ENCODE assay signal across 9 cellular contexts in genomic region chr7:92609921-92610518, GRCh38. TPM values are rescaled to one million over a fixed set of nuclear protein-coding genes. Genes with fewer than 3 reads are reported as not detected.
DNase-seq lines count a peak whose midpoint lies in the region; TF ChIP-seq lines count a peak whose summit lies in the region.
"Had no signal": no experiment of that assay in that cellular context is flagged by ENCODE, and none has a peak within 500 bp of the region (broad histone marks: within the 10 kb centered on the region; RNA-seq: fewer than 3 reads in every experiment).

No MANE protein-coding gene starts in this region.

- no peak overlapping the region for H3K4me3 ChIP-seq in coronary artery

- TF ChIP-seq CTCF in progenitor cell of endocrine pancreas (IDR thresholded peaks at IDR 0.05; ENCODE audit: unreplicated experiment) = peak; percentile 48
- no peak for TF ChIP-seq CTCF in coronary artery (IDR thresholded peaks at IDR 0.05)

- H3K27ac Mint-ChIP-seq in activated naive CD4-positive, alpha-beta T cell treated with anti-CD3 and anti-CD28 coated beads, Interleukin-2, amount 50 U/mL, for 24 hours = peak overlapping the region; percentile 30
- H3K27ac Mint-ChIP-seq in activated naive CD4-positive, alpha-beta T cell treated with anti-CD3 and anti-CD28 coated beads for 36 hours = no peak overlapping the region
- no peak overlapping the region for H3K27ac Mint-ChIP-seq in progenitor cell of endocrine pancreas
- H3K27ac Mint-ChIP-seq: dendritic cell treated with granulocyte-macrophage colony-stimulating factor and Interleukin-4, amounts not matched to agents 40 ng/mL and 50 ng/mL, for 4 days had no signal

- no peaks in the 10 kb centered on the region for H3K9me3 Mint-ChIP-seq in activated naive CD4-positive, alpha-beta T cell treated with anti-CD3 and anti-CD28 coated beads, Interleukin-2, amount 50 U/mL, for 24 hours
- H3K9me3 Mint-ChIP-seq in activated naive CD4-positive, alpha-beta T cell treated with anti-CD3 and anti-CD28 coated beads for 36 hours = no peaks in the 10 kb centered on the region
- H3K9me3 Mint-ChIP-seq in progenitor cell of endocrine pancreas (ENCODE audit: low read depth) = no peaks in the 10 kb centered on the region
- H3K9me3 Mint-ChIP-seq: dendritic cell treated with granulocyte-macrophage colony-stimulating factor and Interleukin-4, amounts not matched to agents 40 ng/mL and 50 ng/mL, for 4 days had no signal

- H3K27ac ChIP-seq in coronary artery = no peak overlapping the region

- CTCF ChIA-PET in activated naive CD4-positive, alpha-beta T cell treated with anti-CD3 and anti-CD28 coated beads for 36 hours (lab: Charles Lee) = interaction anchor here (0.6 to 1.9 kb wide), 12 partner anchors 10 to 434 kb away, joined by 3 to 10 read pairs (median 4); partner anchors contain the start of genes PEX1 and RBM48

- DNase-seq in activated naive CD4-positive, alpha-beta T cell treated with anti-CD3 and anti-CD28 coated beads for 36 hours = no peak
- DNase-seq in NCI-H460 (ENCODE audit: extremely low read depth, low read depth) (peak; percentile 30), dermis blood vessel endothelial cell (peak; percentile 51), progenitor cell of endocrine pancreas (ENCODE audit: low spot score, unreplicated experiment) (no peak), iPS-NIHi7 (ENCODE audit: extremely low spot score) (no peak), T1000 (lab: John Stamatoyannopoulos, UW) (no peak), coronary artery (ENCODE audit: low spot score) (no peak)

- H3K4me3 Mint-ChIP-seq in activated naive CD4-positive, alpha-beta T cell treated with anti-CD3 and anti-CD28 coated beads, Interleukin-2, amount 50 U/mL, for 24 hours = no peak overlapping the region
- H3K4me3 Mint-ChIP-seq in activated naive CD4-positive, alpha-beta T cell treated with anti-CD3 and anti-CD28 coated beads for 36 hours = no peak overlapping the region
- H3K4me3 Mint-ChIP-seq in progenitor cell of endocrine pancreas (ENCODE audit: low read depth) = no peak overlapping the region
- H3K4me3 Mint-ChIP-seq: dendritic cell treated with granulocyte-macrophage colony-stimulating factor and Interleukin-4, amounts not matched to agents 40 ng/mL and 50 ng/mL, for 4 days had no signal

- H3K4me1 Mint-ChIP-seq in activated naive CD4-positive, alpha-beta T cell treated with anti-CD3 and anti-CD28 coated beads, Interleukin-2, amount 50 U/mL, for 24 hours = peaks cover 22% of the 10 kb centered on the region
- peaks cover 23% of the 10 kb centered on the region for H3K4me1 Mint-ChIP-seq in activated naive CD4-positive, alpha-beta T cell treated with anti-CD3 and anti-CD28 coated beads for 36 hours (ENCODE audit: low read depth)
- H3K4me1 Mint-ChIP-seq in progenitor cell of endocrine pancreas (ENCODE audit: low read depth) = peaks cover 2% of the 10 kb centered on the region

- H3K36me3 Mint-ChIP-seq in activated naive CD4-positive, alpha-beta T cell treated with anti-CD3 and anti-CD28 coated beads, Interleukin-2, amount 50 U/mL, for 24 hours = peaks cover 10% of the 10 kb centered on the region
- peaks cover 22% of the 10 kb centered on the region for H3K36me3 Mint-ChIP-seq in activated naive CD4-positive, alpha-beta T cell treated with anti-CD3 and anti-CD28 coated beads for 36 hours (ENCODE audit: low read depth)
- H3K36me3 Mint-ChIP-seq in progenitor cell of endocrine pancreas (ENCODE audit: insufficient read depth) = no peaks in the 10 kb centered on the region

- H3K27me3 Mint-ChIP-seq in activated naive CD4-positive, alpha-beta T cell treated with anti-CD3 and anti-CD28 coated beads, Interleukin-2, amount 50 U/mL, for 24 hours = no peaks in the 10 kb centered on the region
- no peaks in the 10 kb centered on the region for H3K27me3 Mint-ChIP-seq in activated naive CD4-positive, alpha-beta T cell treated with anti-CD3 and anti-CD28 coated beads for 36 hours (ENCODE audit: low read depth)
- peaks cover 14% of the 10 kb centered on the region for H3K27me3 Mint-ChIP-seq in progenitor cell of endocrine pancreas
- H3K27me3 Mint-ChIP-seq: dendritic cell treated with granulocyte-macrophage colony-stimulating factor and Interleukin-4, amounts not matched to agents 40 ng/mL and 50 ng/mL, for 4 days had no signal

- intact Hi-C loops in activated naive CD4-positive, alpha-beta T cell treated with anti-CD3 and anti-CD28 coated beads for 36 hours (cut with micrococcal nuclease) = loop anchor here (1.0 to 2.0 kb wide), 2 partner anchors 19 to 82 kb away; partner anchors contain the start of genes FAM133B, PEX1 and RBM48

RNA-seq across cellular contexts. Expression of gene FAM133B, which starts 19.8 kb away (rescaled TPM):
- 10 to 100 TPM; 21.6 to 25.3 TPM for total RNA-seq in activated naive CD4-positive, alpha-beta T cell treated with anti-CD3 and anti-CD28 coated beads for 36 hours
- 20.3 and 25.1 TPM in 2 replicates for total RNA-seq in NCI-H460 (2014; rRNA removed; shearing (Covaris generic))
- 32.3 and 47.9 TPM in 2 replicates for polyA plus RNA-seq in NCI-H460 (2014; cell fraction: nucleus; rRNA removed)
- total RNA-seq in dermis blood vessel endothelial cell = 14.4 and 15.7 TPM in 2 replicates
- 37.8 and 38.9 TPM in 2 replicates for total RNA-seq in progenitor cell of endocrine pancreas

Comparison
In these comparisons a context has a peak if more than half of its experiments do, and no peak if none do; other contexts are left out.
1. DNase-seq: peak in NCI-H460 (single experiment) and dermis blood vessel endothelial cell (single experiment); none in activated naive CD4-positive, alpha-beta T cell treated with anti-CD3 and anti-CD28 coated beads for 36 hours (single experiment), progenitor cell of endocrine pancreas (single experiment), iPS-NIHi7 (single experiment), T1000 (single experiment) and coronary artery (single experiment).